ENCODE assay signal across 9 cellular contexts in the genomic region with DNA sequence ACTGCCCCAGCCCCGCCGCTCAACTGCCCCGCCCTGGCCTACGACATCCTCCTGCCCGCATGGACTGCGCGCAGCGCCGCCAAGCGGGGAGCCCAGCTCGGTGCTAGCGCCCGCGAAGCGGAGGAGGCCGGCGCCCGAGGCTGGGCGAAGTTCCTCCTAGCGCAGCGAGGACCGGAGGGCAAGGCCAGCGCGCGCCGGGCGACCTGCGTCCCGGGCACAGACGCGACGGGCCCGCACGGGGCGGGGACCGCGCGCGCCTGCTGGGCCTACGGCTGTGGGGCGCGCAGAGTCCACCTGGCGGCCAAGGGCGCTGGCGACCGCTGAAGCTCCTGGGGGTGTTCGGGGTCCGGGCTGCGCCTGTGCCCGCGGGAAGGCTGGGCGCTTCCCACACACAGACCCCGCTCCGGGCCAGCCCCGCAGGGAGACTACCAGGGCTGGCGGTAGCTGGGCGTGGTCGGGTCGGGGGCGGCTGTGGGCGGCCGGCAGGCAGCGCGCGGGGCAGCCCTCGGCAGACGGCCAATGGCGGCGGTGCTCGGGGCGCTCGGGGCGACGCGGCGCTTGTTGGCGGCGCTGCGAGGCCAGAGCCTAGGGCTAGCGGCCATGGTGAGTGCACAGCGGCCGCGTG. TPM values are rescaled to one million over a fixed set of nuclear protein-coding genes. Genes with fewer than 3 reads are reported as not detected.
DNase-seq lines count a peak whose midpoint lies in the region; ATAC-seq, FAIRE-seq and TF ChIP-seq lines count a peak whose summit lies in the region.
"Had no signal": no experiment of that assay in that cellular context is flagged by ENCODE, and none has a peak within 500 bp of the region (broad histone marks: within the 10 kb centered on the region; RNA-seq: fewer than 3 reads in every experiment).

Gene PCBD2, plus strand, starts transcription at position 511 of the 625 bp plus-strand sequence. Its CDS starts 9 bp downstream, at position 520.

- peaks cover 3% of the 10 kb centered on the region; the same call in 1 of the 2 replicates for H3K36me3 Mint-ChIP-seq in WTC11

- no peaks in the 10 kb centered on the region for H3K27me3 Mint-ChIP-seq in WTC11 (ENCODE audit: low read depth)

- ATAC-seq in GM19023 (IDR thresholded peaks at IDR 0.05; ENCODE audit: unreplicated experiment), result peak; percentile 78
- peak; percentile 76 for ATAC-seq in HG03196 (IDR thresholded peaks at IDR 0.05; ENCODE audit: unreplicated experiment)
- ATAC-seq in WTC11, result peak; percentile 90

- FAIRE-seq in bronchial epithelial cell (lab: Jason Lieb, UNC), result no peak
- FAIRE-seq: endometrium had no signal

- H3K4me1 Mint-ChIP-seq in WTC11, result peaks cover 7% of the 10 kb centered on the region

- H3K36me3 ChIP-seq in bronchial epithelial cell (ENCODE audit: control insufficient read depth, insufficient read depth, low read length), result peaks cover 1% of the 10 kb centered on the region

- H3K9me3 Mint-ChIP-seq in WTC11, result no peaks in the 10 kb centered on the region

- H3K4me3 Mint-ChIP-seq in WTC11, result peak within 1 kb of the TSS; percentile 92

- TF ChIP-seq CTCF in WTC11 (IDR thresholded peaks at IDR 0.05), result peak; percentile 82
- peak; percentile 98 for TF ChIP-seq CTCF in bronchial epithelial cell (IDR thresholded peaks at IDR 0.05; ENCODE audit: insufficient read depth, low read length, severe bottlenecking)

- no peaks in the 10 kb centered on the region for H3K27me3 ChIP-seq in bronchial epithelial cell (ENCODE audit: control insufficient read depth, insufficient read depth, low read length)

- peak; percentile 97 for DNase-seq in AG20443 (ENCODE audit: low spot score)
- peak; percentile 90 for DNase-seq in NCI-H226
- DNase-seq in WTC11 (ENCODE audit: low spot score), result peak; percentile 96
- DNase-seq in bronchial epithelial cell (ENCODE audit: low read depth), result peak; percentile 71
- DNase-seq in iris pigment epithelial cell (ENCODE audit: low read depth), result peak; percentile 89
- peak; percentile 83 to 88 for DNase-seq in stimulated activated CD4-positive, alpha-beta T cell treated with anti-CD3 and anti-CD28 coated beads, Interleukin-12 subunit alpha, Interleukin-12 subunit beta, amount 100 ng/mL, for 24 hours (ENCODE audit: low read depth in 2 of 2)

- CTCF ChIA-PET in WTC11 (lab: Charles Lee), result interaction anchor here (0.6 to 3.3 kb wide), 37 partner anchors 9 to 533 kb away, joined by 3 to 30 read pairs (median 4); partner anchors contain the start of genes C5orf24, CAMLG, DDX46 and TXNDC15

- peak within 1 kb of the TSS; percentile 81 for H3K4me3 ChIP-seq in bronchial epithelial cell (ENCODE audit: low read depth, low read length)

- peak within 1 kb of the TSS; percentile 95 for H3K27ac Mint-ChIP-seq in WTC11

- POLR2A ChIA-PET in WTC11 (lab: Charles Lee), result interaction anchor here (0.6 to 2.6 kb wide), 11 partner anchors 12 to 679 kb away, joined by 3 to 20 read pairs (median 4); partner anchors contain the start of genes C5orf24, CAMLG, PPP2CA and TXNDC15

TF ChIP-seq in WTC11, 78 proteins besides CTCF, POLR2A, EP300 and RAD21 (continues in another document):
- 0 out of 2 replicates have a peak, but pooled peaks have one; percentile 54 for TF ChIP-seq CREM (CRISPR knock-in tag; IDR thresholded peaks at IDR 0.05)
- TF ChIP-seq ZNF416 (CRISPR knock-in tag; IDR thresholded peaks at IDR 0.05), result 0 out of 2 replicates have a peak, but pooled peaks have one; percentile 5
- 0 out of 2 replicates have a peak, but pooled peaks have one; percentile 31 for TF ChIP-seq FOXP4 (CRISPR knock-in tag; IDR thresholded peaks at IDR 0.05)
- TF ChIP-seq, protein P1, sequence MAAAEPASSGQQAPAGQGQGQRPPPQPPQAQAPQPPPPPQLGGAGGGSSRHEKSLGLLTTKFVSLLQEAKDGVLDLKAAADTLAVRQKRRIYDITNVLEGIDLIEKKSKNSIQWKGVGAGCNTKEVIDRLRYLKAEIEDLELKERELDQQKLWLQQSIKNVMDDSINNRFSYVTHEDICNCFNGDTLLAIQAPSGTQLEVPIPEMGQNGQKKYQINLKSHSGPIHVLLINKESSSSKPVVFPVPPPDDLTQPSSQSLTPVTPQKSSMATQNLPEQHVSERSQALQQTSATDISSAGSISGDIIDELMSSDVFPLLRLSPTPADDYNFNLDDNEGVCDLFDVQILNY (CRISPR knock-in tag; IDR thresholded peaks at IDR 0.05), result peak; percentile 88
- TF ChIP-seq RORB (CRISPR knock-in tag; IDR thresholded peaks at IDR 0.05), result no peak
- 0 out of 2 replicates have a peak, but pooled peaks have one; percentile 43 for TF ChIP-seq JUN (CRISPR knock-in tag; IDR thresholded peaks at IDR 0.05)
- TF ChIP-seq, protein P2, sequence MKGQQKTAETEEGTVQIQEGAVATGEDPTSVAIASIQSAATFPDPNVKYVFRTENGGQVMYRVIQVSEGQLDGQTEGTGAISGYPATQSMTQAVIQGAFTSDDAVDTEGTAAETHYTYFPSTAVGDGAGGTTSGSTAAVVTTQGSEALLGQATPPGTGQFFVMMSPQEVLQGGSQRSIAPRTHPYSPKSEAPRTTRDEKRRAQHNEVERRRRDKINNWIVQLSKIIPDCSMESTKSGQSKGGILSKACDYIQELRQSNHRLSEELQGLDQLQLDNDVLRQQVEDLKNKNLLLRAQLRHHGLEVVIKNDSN (CRISPR knock-in tag; IDR thresholded peaks at IDR 0.05), result no peak
- TF ChIP-seq, protein P3, sequence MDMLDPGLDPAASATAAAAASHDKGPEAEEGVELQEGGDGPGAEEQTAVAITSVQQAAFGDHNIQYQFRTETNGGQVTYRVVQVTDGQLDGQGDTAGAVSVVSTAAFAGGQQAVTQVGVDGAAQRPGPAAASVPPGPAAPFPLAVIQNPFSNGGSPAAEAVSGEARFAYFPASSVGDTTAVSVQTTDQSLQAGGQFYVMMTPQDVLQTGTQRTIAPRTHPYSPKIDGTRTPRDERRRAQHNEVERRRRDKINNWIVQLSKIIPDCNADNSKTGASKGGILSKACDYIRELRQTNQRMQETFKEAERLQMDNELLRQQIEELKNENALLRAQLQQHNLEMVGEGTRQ (CRISPR knock-in tag; IDR thresholded peaks at IDR 0.05), result peak; percentile 46; the same call in 1 of the 2 replicates
- TF ChIP-seq IRF1 (CRISPR knock-in tag; IDR thresholded peaks at IDR 0.05), result 0 out of 2 replicates have a peak, but pooled peaks have one; percentile 18
- TF ChIP-seq MYBL2 (CRISPR knock-in tag; IDR thresholded peaks at IDR 0.05), result 0 out of 2 replicates have a peak, but pooled peaks have one; percentile 45
- TF ChIP-seq ZNF219 (CRISPR knock-in tag; IDR thresholded peaks at IDR 0.05; ENCODE audit: borderline replicate concordance), result no peak
- TF ChIP-seq, protein P4, sequence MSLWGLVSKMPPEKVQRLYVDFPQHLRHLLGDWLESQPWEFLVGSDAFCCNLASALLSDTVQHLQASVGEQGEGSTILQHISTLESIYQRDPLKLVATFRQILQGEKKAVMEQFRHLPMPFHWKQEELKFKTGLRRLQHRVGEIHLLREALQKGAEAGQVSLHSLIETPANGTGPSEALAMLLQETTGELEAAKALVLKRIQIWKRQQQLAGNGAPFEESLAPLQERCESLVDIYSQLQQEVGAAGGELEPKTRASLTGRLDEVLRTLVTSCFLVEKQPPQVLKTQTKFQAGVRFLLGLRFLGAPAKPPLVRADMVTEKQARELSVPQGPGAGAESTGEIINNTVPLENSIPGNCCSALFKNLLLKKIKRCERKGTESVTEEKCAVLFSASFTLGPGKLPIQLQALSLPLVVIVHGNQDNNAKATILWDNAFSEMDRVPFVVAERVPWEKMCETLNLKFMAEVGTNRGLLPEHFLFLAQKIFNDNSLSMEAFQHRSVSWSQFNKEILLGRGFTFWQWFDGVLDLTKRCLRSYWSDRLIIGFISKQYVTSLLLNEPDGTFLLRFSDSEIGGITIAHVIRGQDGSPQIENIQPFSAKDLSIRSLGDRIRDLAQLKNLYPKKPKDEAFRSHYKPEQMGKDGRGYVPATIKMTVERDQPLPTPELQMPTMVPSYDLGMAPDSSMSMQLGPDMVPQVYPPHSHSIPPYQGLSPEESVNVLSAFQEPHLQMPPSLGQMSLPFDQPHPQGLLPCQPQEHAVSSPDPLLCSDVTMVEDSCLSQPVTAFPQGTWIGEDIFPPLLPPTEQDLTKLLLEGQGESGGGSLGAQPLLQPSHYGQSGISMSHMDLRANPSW (CRISPR knock-in tag; conservative IDR thresholded peaks at IDR 0.05; ENCODE audit: low read depth), result no peak
- no peak; the same call in 1 of the 2 replicates for TF ChIP-seq ESRRA (CRISPR knock-in tag; IDR thresholded peaks at IDR 0.05; ENCODE audit: borderline replicate concordance)
- TF ChIP-seq FOXP1 (CRISPR knock-in tag; IDR thresholded peaks at IDR 0.05; ENCODE audit: borderline replicate concordance), result peak; percentile 92
- TF ChIP-seq TP53 (CRISPR knock-in tag; IDR thresholded peaks at IDR 0.05), result 0 out of 2 replicates have a peak, but pooled peaks have one; percentile 63
- TF ChIP-seq MXD4 (CRISPR knock-in tag; IDR thresholded peaks at IDR 0.05; ENCODE audit: borderline replicate concordance), result no peak

RNA-seq across cellular contexts. Expression of gene PCBD2, which starts in this region (rescaled TPM):
- 9.9 to 12.8 TPM (median 9.9 TPM) in 3 replicates for total RNA-seq in WTC11 (2021)
- 6.8 and 6.9 TPM in 2 replicates for total RNA-seq in bronchial epithelial cell

Comparison
In these comparisons a context has a peak if more than half of its experiments do, and no peak if none do; other contexts are left out.
1. Peak in every context shown above with its lines: DNase-seq, ATAC-seq and H3K4me3 ChIP-seq.